1 cellular context compared by ENCODE assay signal in genomic region chr11:46361283-46362145, GRCh38.
A peak's percentile ranks its signal among the peaks of the same experiment; 100 is the strongest.
TF ChIP-seq lines count a peak whose summit lies in the region.

No MANE protein-coding gene starts in this region.

TF ChIP-seq in K562, 482 proteins besides CTCF, POLR2A, EP300 and RAD21 (continued from another document and continues in another):
- peak in 1 of 2 experiments; percentile 46; a peak in 1 of 4 replicates for TF ChIP-seq ZNF639 (CRISPR knock-in tag; conservative IDR thresholded peaks at IDR 0.05 in 1 of 2, IDR thresholded peaks at IDR 0.05 in 1 of 2)
- TF ChIP-seq IRF9 (tag; IDR thresholded peaks at IDR 0.05), result no peak
- no peak for TF ChIP-seq ZBTB26 (CRISPR knock-in tag; IDR thresholded peaks at IDR 0.05)
- no peak for TF ChIP-seq SP1 (CRISPR knock-in tag; IDR thresholded peaks at IDR 0.05)
- TF ChIP-seq REST (CRISPR knock-in tag; IDR thresholded peaks at IDR 0.05; ENCODE audit: low read depth), result peak; percentile 64; the same call in 1 of the 2 replicates
- peak; percentile 78 for TF ChIP-seq SMAD4 (CRISPR knock-in tag; conservative IDR thresholded peaks at IDR 0.05)
- TF ChIP-seq CBFA2T3 (IDR thresholded peaks at IDR 0.05), result no peak
- TF ChIP-seq ZBTB2 (IDR thresholded peaks at IDR 0.05), result 0 out of 2 replicates have a peak, but pooled peaks have one; percentile 25
- TF ChIP-seq SMARCB1 (IDR thresholded peaks at IDR 0.05; ENCODE audit: insufficient read length, low read depth), result no peak
- no peak for TF ChIP-seq ZBTB33 (CRISPR knock-in tag; IDR thresholded peaks at IDR 0.05)
- TF ChIP-seq MTF1 (CRISPR knock-in tag; IDR thresholded peaks at IDR 0.05; ENCODE audit: borderline replicate concordance), result no peak
- TF ChIP-seq ZNF717 (CRISPR knock-in tag; IDR thresholded peaks at IDR 0.05), result no peak
- TF ChIP-seq HNRNPL (IDR thresholded peaks at IDR 0.05; ENCODE audit: low read depth, low read length), result no peak
- no peak for TF ChIP-seq HES1 (IDR thresholded peaks at IDR 0.05; ENCODE audit: low read depth)
- TF ChIP-seq PHF8 (IDR thresholded peaks at IDR 0.05; ENCODE audit: borderline replicate concordance, low read length), result peak; percentile 69; the same call in 1 of the 2 replicates
- TF ChIP-seq ZBTB17 (CRISPR knock-in tag; IDR thresholded peaks at IDR 0.05), result 0 out of 2 replicates have a peak, but pooled peaks have one; percentile 30
- TF ChIP-seq HDAC2 (IDR thresholded peaks at IDR 0.05), result no peak
- TF ChIP-seq ZBTB5 (IDR thresholded peaks at IDR 0.05), result no peak
- TF ChIP-seq ZFP36 (IDR thresholded peaks at IDR 0.05; ENCODE audit: low read depth, low read length, partially characterized antibody), result no peak
- TF ChIP-seq ZNF518B (CRISPR knock-in tag; IDR thresholded peaks at IDR 0.05), result no peak
- no peak for TF ChIP-seq ETV6 (IDR thresholded peaks at IDR 0.05; ENCODE audit: borderline replicate concordance in 1 of 2, low read depth in 2 of 2, low read length in 1 of 2)
- no peak for TF ChIP-seq ETV6 (CRISPR knock-in tag; IDR thresholded peaks at IDR 0.05; ENCODE audit: borderline replicate concordance)
- no peak for TF ChIP-seq CREB3 (tag; conservative IDR thresholded peaks at IDR 0.05; ENCODE audit: low read depth)
- peak; percentile 90 for TF ChIP-seq VEZF1 (CRISPR knock-in tag; IDR thresholded peaks at IDR 0.05)
- no peak for TF ChIP-seq KLF6 (CRISPR knock-in tag; IDR thresholded peaks at IDR 0.05; ENCODE audit: borderline replicate concordance)
- peak in 1 of 2 experiments; percentile 46; a peak in 1 of 4 replicates for TF ChIP-seq HDAC1 (IDR thresholded peaks at IDR 0.05)
- no peak for TF ChIP-seq ZNF217 (CRISPR knock-in tag; IDR thresholded peaks at IDR 0.05)
- TF ChIP-seq ATF3 (IDR thresholded peaks at IDR 0.05), result no peak
- TF ChIP-seq ATF3 (CRISPR knock-in tag; conservative IDR thresholded peaks at IDR 0.05), result no peak
- TF ChIP-seq ZBTB34 (CRISPR knock-in tag; IDR thresholded peaks at IDR 0.05), result no peak
- peak in 1 of 2 experiments; percentile 27; a peak in 1 of 4 replicates for TF ChIP-seq KDM1A (IDR thresholded peaks at IDR 0.05)
- TF ChIP-seq ZNF12 (CRISPR knock-in tag; IDR thresholded peaks at IDR 0.05), result no peak
- TF ChIP-seq SNIP1 (IDR thresholded peaks at IDR 0.05; ENCODE audit: low read depth), result no peak
- TF ChIP-seq TCFL5 (CRISPR knock-in tag; conservative IDR thresholded peaks at IDR 0.05), result no peak
